In the genomic region with DNA sequence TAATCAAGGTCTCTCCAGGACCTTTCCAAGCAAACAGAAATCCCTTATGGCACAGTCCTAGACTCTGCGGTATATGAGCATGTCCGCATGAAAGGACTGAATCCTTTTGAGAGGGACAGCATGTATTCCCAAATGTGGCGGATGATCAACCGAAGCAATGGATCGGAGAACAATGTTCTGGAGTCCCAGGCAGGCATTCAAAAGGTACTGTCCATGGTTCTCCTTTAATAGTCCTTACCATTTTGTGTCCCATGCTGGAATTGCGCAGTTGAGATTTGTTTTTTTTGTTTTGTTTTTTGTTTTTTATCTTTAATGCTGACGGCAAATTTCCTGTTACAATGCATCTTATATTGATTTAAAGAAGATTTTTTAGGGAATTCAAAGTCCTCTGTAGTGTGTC, we compare ENCODE assay signal across 24 cellular contexts.
A peak's percentile ranks its signal among the peaks of the same experiment; 100 is the strongest.
DNase-seq lines count a peak whose midpoint lies in the region; ATAC-seq, FAIRE-seq and TF ChIP-seq lines count a peak whose summit lies in the region.
"Had no signal": no experiment of that assay in that cellular context is flagged by ENCODE, and none has a peak within 500 bp of the region (broad histone marks: within the 10 kb centered on the region; RNA-seq: fewer than 3 reads in every experiment).

No MANE protein-coding gene starts in this region.

- H4K20me1 ChIP-seq in HCT116 (ENCODE audit: insufficient read depth), result no peaks in the 10 kb centered on the region
- H4K20me1 ChIP-seq: BLaER1 had no signal

- H3K27ac ChIP-seq in A549 (no peak overlapping the region), HCT116 (ENCODE audit: low read depth, low read length) (no peak overlapping the region), gastrocnemius medialis (no peak overlapping the region)
- H3K27ac ChIP-seq: 22Rv1, BLaER1 had no signal

- intact Hi-C loops in HCT116 (cut with micrococcal nuclease) (no loop called here), gastrocnemius medialis (cut with DNase I; ENCODE audit: low total_unique reads) (no loop called here)

- BruUV-seq in HCT116 (replicated peaks; lab: Mats Ljungman, UMichigan), result no TSS peak

- in situ Hi-C loops in gastrocnemius medialis (cut with MboI; ENCODE audit: low sequenced_read_pairs in 4 of 4), result no loop called here

- H3K27me3 ChIP-seq in HCT116 (ENCODE audit: insufficient read depth, low read length) (no peaks in the 10 kb centered on the region), gastrocnemius medialis (no peaks in the 10 kb centered on the region)
- H3K27me3 ChIP-seq: BE2C, BLaER1 had no signal

- H3K9me2 ChIP-seq in HCT116 (ENCODE audit: insufficient read depth), result no peaks in the 10 kb centered on the region

- H3K4me1 ChIP-seq in A549 (no peaks in the 10 kb centered on the region), HCT116 (ENCODE audit: control insufficient read depth in 1 of 2, insufficient read depth in 2 of 2, low read length in 2 of 2) (no peaks in the 10 kb centered on the region), gastrocnemius medialis (no peaks in the 10 kb centered on the region)
- H3K4me1 ChIP-seq: BE2C, BLaER1 had no signal

- POLR2A ChIA-PET in A549 (lab: Yijun Ruan, JAX), result no interaction called here
- POLR2A ChIA-PET in HCT116 (lab: Charles Lee), result no interaction called here

- no peak for FAIRE-seq in A549 (lab: Jason Lieb, UNC)
- FAIRE-seq: GM12878, GM12892, GM18507 had no signal

- no peak overlapping the region for H3K4me2 ChIP-seq in A549
- H3K4me2 ChIP-seq in HCT116 (ENCODE audit: low read length), result no peak overlapping the region
- H3K4me2 ChIP-seq: BLaER1 had no signal

- DNase-seq in A549 (ENCODE audit: low read depth in 1 of 2, low spot score in 1 of 2) (no peak), HCT116 (ENCODE audit: low read depth, low spot score) (no peak), gastrocnemius medialis (no peak), ecto neural progenitor cell (ENCODE audit: low spot score) (no peak)
- DNase-seq: ACHN; BE2C; C1 segment of cervical spinal cord; CD4-positive, alpha-beta memory T cell; CD4-positive, CD25-positive, alpha-beta regulatory T cell; CD8-positive, alpha-beta memory T cell; COR-L47; DMS 273 treated with DMSO at 0.1 percent for 48 hours; DMS153; DMS53; DMS79; DND-41; EL; GDM1 had no signal

- H2AFZ ChIP-seq in HCT116 (ENCODE audit: low read depth, low read length, poor library complexity, severe bottlenecking), result no peak overlapping the region

- H3K9ac ChIP-seq in HCT116 (ENCODE audit: low read length), result no peak overlapping the region
- H3K9ac ChIP-seq: BLaER1 had no signal

- no peaks in the 10 kb centered on the region for H3K79me2 ChIP-seq in HCT116 (ENCODE audit: insufficient read depth, low read length)

- H3K9me3 ChIP-seq in A549, result no peaks in the 10 kb centered on the region
- no peaks in the 10 kb centered on the region for H3K9me3 ChIP-seq in HCT116 (ENCODE audit: control insufficient read depth in 1 of 2, insufficient read depth in 1 of 2, low read depth in 1 of 2, low read length in 2 of 2)
- no peaks in the 10 kb centered on the region for H3K9me3 ChIP-seq in gastrocnemius medialis
- H3K9me3 ChIP-seq: BE2C, BLaER1 had no signal

- TF ChIP-seq RAD21 in A549 (conservative IDR thresholded peaks at IDR 0.05 in 1 of 2, IDR thresholded peaks at IDR 0.05 in 1 of 2) (no peak), HCT116 (IDR thresholded peaks at IDR 0.05; ENCODE audit: low read depth) (no peak), Ishikawa (IDR thresholded peaks at IDR 0.05; ENCODE audit: low read depth) (no peak)

- RAD21 ChIA-PET in HCT116 (lab: Charles Lee; ENCODE audit: low non-redundant PET in 1 of 2, low total read pairs in 2 of 2, uncharacterized antibody in 2 of 2, unreplicated experiment in 2 of 2), result no interaction called here

- TF ChIP-seq EP300 in A549 (IDR thresholded peaks at IDR 0.05) (no peak), Ishikawa (IDR thresholded peaks at IDR 0.05; ENCODE audit: borderline replicate concordance) (no peak)

- CTCF ChIA-PET in A549 (lab: Yijun Ruan, JAX) (no interaction called here), HCT116 (lab: Charles Lee) (no interaction called here)

- no peak for TF ChIP-seq CTCF in A549 (IDR thresholded peaks at IDR 0.05)
- TF ChIP-seq CTCF in HCT116 (IDR thresholded peaks at IDR 0.05 in 2 of 3, conservative IDR thresholded peaks at IDR 0.05 in 1 of 3; ENCODE audit: borderline replicate concordance in 1 of 3, insufficient read depth in 1 of 3, low read depth in 2 of 3, low read length in 2 of 3), result no peak
- TF ChIP-seq CTCF in gastrocnemius medialis (IDR thresholded peaks at IDR 0.05 in 4 of 5, conservative IDR thresholded peaks at IDR 0.05 in 1 of 5), result no peak

- TF ChIP-seq POLR2A in A549 (IDR thresholded peaks at IDR 0.05; ENCODE audit: low read length) (no peak), HCT116 (IDR thresholded peaks at IDR 0.05; ENCODE audit: borderline replicate concordance, extremely low read depth, insufficient read depth, insufficient read length) (no peak), gastrocnemius medialis (IDR thresholded peaks at IDR 0.05) (no peak)

- ATAC-seq in A549 (no peak), HCT116 (no peak), gastrocnemius medialis (no peak)
- ATAC-seq: GM12878 had no signal

- H3K36me3 ChIP-seq in HCT116 (ENCODE audit: control insufficient read depth in 1 of 2, insufficient read depth in 2 of 2, low read length in 2 of 2), result no peaks in the 10 kb centered on the region
- no peaks in the 10 kb centered on the region for H3K36me3 ChIP-seq in gastrocnemius medialis
- H3K36me3 ChIP-seq: BE2C, BLaER1 had no signal

- WGBS in A549 (ENCODE audit: missing lambda C conversion rate), result 76% methylated on average over 7 of the region's 7 CpGs

- H3K4me3 ChIP-seq in A549 (no peak overlapping the region), HCT116 (replicated peaks in 1 of 2; ENCODE audit: low read depth in 1 of 2, low read length in 2 of 2) (no peak overlapping the region), gastrocnemius medialis (no peak overlapping the region)
- H3K4me3 ChIP-seq: BLaER1, GM12878 had no signal

TF ChIP-seq in A549, 52 proteins besides CTCF, POLR2A, EP300 and RAD21 (continues in another document):
- TF ChIP-seq RNF2 (IDR thresholded peaks at IDR 0.05; ENCODE audit: borderline replicate concordance, low read depth) (no peak), MAZ (IDR thresholded peaks at IDR 0.05; ENCODE audit: borderline replicate concordance, low read depth, low read length) (no peak)

TF ChIP-seq in HCT116, 20 proteins besides CTCF, POLR2A, EP300 and RAD21:
- TF ChIP-seq, protein P1, sequence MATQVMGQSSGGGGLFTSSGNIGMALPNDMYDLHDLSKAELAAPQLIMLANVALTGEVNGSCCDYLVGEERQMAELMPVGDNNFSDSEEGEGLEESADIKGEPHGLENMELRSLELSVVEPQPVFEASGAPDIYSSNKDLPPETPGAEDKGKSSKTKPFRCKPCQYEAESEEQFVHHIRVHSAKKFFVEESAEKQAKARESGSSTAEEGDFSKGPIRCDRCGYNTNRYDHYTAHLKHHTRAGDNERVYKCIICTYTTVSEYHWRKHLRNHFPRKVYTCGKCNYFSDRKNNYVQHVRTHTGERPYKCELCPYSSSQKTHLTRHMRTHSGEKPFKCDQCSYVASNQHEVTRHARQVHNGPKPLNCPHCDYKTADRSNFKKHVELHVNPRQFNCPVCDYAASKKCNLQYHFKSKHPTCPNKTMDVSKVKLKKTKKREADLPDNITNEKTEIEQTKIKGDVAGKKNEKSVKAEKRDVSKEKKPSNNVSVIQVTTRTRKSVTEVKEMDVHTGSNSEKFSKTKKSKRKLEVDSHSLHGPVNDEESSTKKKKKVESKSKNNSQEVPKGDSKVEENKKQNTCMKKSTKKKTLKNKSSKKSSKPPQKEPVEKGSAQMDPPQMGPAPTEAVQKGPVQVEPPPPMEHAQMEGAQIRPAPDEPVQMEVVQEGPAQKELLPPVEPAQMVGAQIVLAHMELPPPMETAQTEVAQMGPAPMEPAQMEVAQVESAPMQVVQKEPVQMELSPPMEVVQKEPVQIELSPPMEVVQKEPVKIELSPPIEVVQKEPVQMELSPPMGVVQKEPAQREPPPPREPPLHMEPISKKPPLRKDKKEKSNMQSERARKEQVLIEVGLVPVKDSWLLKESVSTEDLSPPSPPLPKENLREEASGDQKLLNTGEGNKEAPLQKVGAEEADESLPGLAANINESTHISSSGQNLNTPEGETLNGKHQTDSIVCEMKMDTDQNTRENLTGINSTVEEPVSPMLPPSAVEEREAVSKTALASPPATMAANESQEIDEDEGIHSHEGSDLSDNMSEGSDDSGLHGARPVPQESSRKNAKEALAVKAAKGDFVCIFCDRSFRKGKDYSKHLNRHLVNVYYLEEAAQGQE (IDR thresholded peaks at IDR 0.05; ENCODE audit: low read depth), result peak; percentile 8; the same call in 1 of the 2 replicates
- no peak for TF ChIP-seq ZNF274 (IDR thresholded peaks at IDR 0.05; ENCODE audit: low read depth, low read length)
- no peak for TF ChIP-seq SIN3A (IDR thresholded peaks at IDR 0.05; ENCODE audit: low read depth)

TF ChIP-seq in Ishikawa, 13 proteins besides CTCF, POLR2A, EP300 and RAD21:
- TF ChIP-seq, protein P1 (IDR thresholded peaks at IDR 0.05; ENCODE audit: low read depth), result peak; percentile 63
- TF ChIP-seq, protein P2, sequence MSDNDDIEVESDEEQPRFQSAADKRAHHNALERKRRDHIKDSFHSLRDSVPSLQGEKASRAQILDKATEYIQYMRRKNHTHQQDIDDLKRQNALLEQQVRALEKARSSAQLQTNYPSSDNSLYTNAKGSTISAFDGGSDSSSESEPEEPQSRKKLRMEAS (IDR thresholded peaks at IDR 0.05), result no peak
TF ChIP-seq in Ishikawa: peak in this region for 1.
